In genomic region chr17:38869647-38870258, GRCh38 we compare ENCODE assay signal across 8 cellular contexts.
A peak's percentile ranks its signal among the peaks of the same experiment; 100 is the strongest.
DNase-seq lines count a peak whose midpoint lies in the region; ATAC-seq lines count a peak whose summit lies in the region.

TSS of gene LASP1 (plus strand) at chr17:38870058. CDS start at chr17:38870190, 132 bp downstream.

- H3K27ac ChIP-seq in caudate nucleus (ENCODE audit: low read depth, low read length), result peak within 1 kb of the TSS; percentile 96

- DNase-seq in 8988T (peak; percentile 78), NCI-H2227 treated with DMSO at 0.1 percent for 48 hours (lab: John Stamatoyannopoulos, UW) (peak; percentile 81), caudate nucleus (lab: John Stamatoyannopoulos, UW) (peak in 57 of 61 donors; percentile 35 to 90 (median 80)), islet precursor cell (peak; percentile 96)
- peak; percentile 73 for DNase-seq in activated CD4-positive, CD25-positive, alpha-beta regulatory T cell treated with anti-CD3 and anti-CD28 coated beads, Interleukin-2, amount 50 U/mL, for 16 hours (ENCODE audit: low read depth, low spot score)
- DNase-seq in stimulated activated CD4-positive, alpha-beta T cell treated with anti-CD3 and anti-CD28 coated beads, Interleukin-12 subunit alpha, Interleukin-12 subunit beta, amount 100 ng/mL, for 48 hours (ENCODE audit: low read depth in 2 of 3, low spot score in 1 of 3), result peak; percentile 78 to 81 (median 80)

- ATAC-seq in GM18520 (IDR thresholded peaks at IDR 0.05; ENCODE audit: unreplicated experiment) (peak; percentile 31), HG03095 (IDR thresholded peaks at IDR 0.05; ENCODE audit: unreplicated experiment) (peak; percentile 34)

Comparison
In these comparisons a context has a peak if more than half of its experiments do, and no peak if none do; other contexts are left out.
1. Peak in every context shown above with its lines: DNase-seq, ATAC-seq and H3K27ac ChIP-seq.